Comparison of ENCODE assay signal across 20 cellular contexts in the genomic region with DNA sequence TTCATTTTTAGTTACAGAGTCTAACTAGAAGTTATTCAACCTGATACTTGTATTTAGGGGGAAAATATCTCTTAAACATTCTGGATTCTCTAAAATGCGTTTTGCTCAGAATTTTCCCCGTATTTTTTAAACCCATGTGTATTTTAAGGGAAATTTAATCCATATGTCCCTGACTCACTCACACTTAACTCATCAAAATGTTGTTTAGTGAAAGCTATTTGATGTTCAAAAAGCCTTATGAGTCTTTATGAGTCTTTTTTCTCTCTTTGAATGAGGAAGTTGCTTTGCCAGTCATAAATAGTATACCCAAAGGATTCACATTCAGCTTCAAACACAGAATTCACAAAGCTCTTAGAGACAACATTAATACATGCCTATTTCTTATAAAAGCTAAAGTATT. TPM values are rescaled to one million over a fixed set of nuclear protein-coding genes. Genes with fewer than 3 reads are reported as not detected.
"Had no signal": no experiment of that assay in that cellular context is flagged by ENCODE, and none has a peak within 500 bp of the region (broad histone marks: within the 10 kb centered on the region; RNA-seq: fewer than 3 reads in every experiment).

No MANE protein-coding gene starts in this region.

- H3K27me3 ChIP-seq: hepatocyte, neutrophil, right atrium auricular region had no signal

- H3K9me3 ChIP-seq: mucosa of descending colon, neutrophil, ovary, right atrium auricular region had no signal

- H2AFZ ChIP-seq: hepatocyte had no signal

- H3K4me2 ChIP-seq: hepatocyte had no signal

- H3K36me3 ChIP-seq: neutrophil, ovary, right atrium auricular region had no signal

- H3K79me2 ChIP-seq: hepatocyte had no signal

- H3K4me1 ChIP-seq: right atrium auricular region had no signal

- H3K27ac ChIP-seq: coronary artery, hepatocyte, neutrophil, ovary, right atrium auricular region had no signal

- H3K4me3 ChIP-seq: coronary artery, hepatocyte, mucosa of descending colon, ovary, right atrium auricular region had no signal

- DNase-seq: effector CD4-positive, alpha-beta T cell; endodermal cell; foreskin melanocyte; head of caudate nucleus; mammary epithelial cell; mucosa of descending colon; naive thymus-derived CD8-positive, alpha-beta T cell; ovary; small intestine; stimulated activated CD4-positive, alpha-beta T cell treated with anti-CD3 and anti-CD28 coated beads, Interleukin-2, amount 100 ng/mL, for 48 hours; stimulated activated naive CD4-positive, alpha-beta T cell treated with Interleukin-2 at 50 U/mL for 16 hours; trophoblast cell had no signal

- H3K4me3 Mint-ChIP-seq: endodermal cell; naive thymus-derived CD8-positive, alpha-beta T cell had no signal

- H3K4me1 Mint-ChIP-seq: endodermal cell; naive thymus-derived CD8-positive, alpha-beta T cell had no signal

- ATAC-seq: left lobe of liver; mucosa of descending colon; naive thymus-derived CD8-positive, alpha-beta T cell had no signal

- H3K27ac Mint-ChIP-seq: endodermal cell; naive thymus-derived CD8-positive, alpha-beta T cell had no signal

- H3K9me3 Mint-ChIP-seq: endodermal cell had no signal

RNA-seq across cellular contexts. Expression of a gene that starts 16.4 kb away (rescaled TPM):
- total RNA-seq: dermis microvascular lymphatic vessel endothelial cell; endothelial cell of umbilical vein; kidney epithelial cell; left lobe of liver; naive thymus-derived CD8-positive, alpha-beta T cell had no signal
